24 cellular contexts compared by ENCODE assay signal in the genomic region with DNA sequence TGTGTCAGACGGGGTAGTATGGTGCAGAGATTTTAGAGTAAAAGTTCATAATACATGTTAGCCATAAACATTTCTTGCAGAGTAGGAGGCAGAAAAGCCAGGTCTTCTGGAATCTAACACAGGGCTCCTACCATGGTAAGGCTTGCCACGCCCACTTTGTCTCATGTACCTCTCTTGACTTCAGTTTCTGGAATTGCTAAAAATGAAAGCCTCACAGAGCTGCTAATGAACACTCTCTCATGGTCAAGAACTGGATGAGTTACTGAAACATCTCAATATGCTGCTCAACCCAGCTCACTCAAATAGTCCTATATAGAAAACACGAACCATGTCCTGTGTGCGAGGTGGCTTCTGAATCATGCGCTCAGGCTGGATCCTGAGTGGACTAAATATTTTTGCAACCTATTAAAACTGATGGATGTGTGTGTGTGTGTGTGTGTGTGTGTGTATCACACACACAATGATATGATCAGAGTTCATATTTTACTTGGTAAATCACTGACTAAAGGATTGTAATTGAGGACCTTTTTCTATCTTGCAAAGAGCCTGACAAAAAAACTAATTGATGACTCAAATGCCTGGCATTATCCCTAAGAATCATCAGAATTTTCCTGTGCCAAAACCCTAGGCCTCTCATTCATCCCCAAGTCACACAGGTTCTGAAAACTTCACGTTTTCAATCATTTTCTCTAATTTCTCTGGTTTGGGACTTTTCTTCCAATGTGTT.
"Had no signal": no experiment of that assay in that cellular context is flagged by ENCODE, and none has a peak within 500 bp of the region (broad histone marks: within the 10 kb centered on the region; RNA-seq: fewer than 3 reads in every experiment).

No MANE protein-coding gene starts in this region.

- H3K36me3 Mint-ChIP-seq: activated naive CD8-positive, alpha-beta T cell treated with anti-CD3 and anti-CD28 coated beads, Interleukin-2, amount 10 ng/mL, durations not matched to agents 7 days and 5 days; natural killer cell; WTC11 had no signal

- H3K27ac Mint-ChIP-seq: activated CD4-positive, alpha-beta T cell treated with anti-CD3 and anti-CD28 coated beads for 36 hours; activated naive CD4-positive, alpha-beta T cell treated with anti-CD3 and anti-CD28 coated beads for 36 hours; activated naive CD8-positive, alpha-beta T cell treated with anti-CD3 and anti-CD28 coated beads, Interleukin-2, amount 10 ng/mL, durations not matched to agents 7 days and 5 days; effector memory CD8-positive, alpha-beta T cell; natural killer cell; WTC11 had no signal

- H3K27me3 ChIP-seq: breast epithelium, heart right ventricle, ovary, right atrium auricular region, upper lobe of left lung had no signal

- H3K4me3 Mint-ChIP-seq: activated CD4-positive, alpha-beta T cell treated with anti-CD3 and anti-CD28 coated beads for 36 hours; activated naive CD4-positive, alpha-beta T cell treated with anti-CD3 and anti-CD28 coated beads for 36 hours; activated naive CD8-positive, alpha-beta T cell treated with anti-CD3 and anti-CD28 coated beads, Interleukin-2, amount 10 ng/mL, durations not matched to agents 7 days and 5 days; central memory CD8-positive, alpha-beta T cell; effector memory CD8-positive, alpha-beta T cell; natural killer cell; WTC11 had no signal

- H3K27ac ChIP-seq: breast epithelium, dorsolateral prefrontal cortex, heart right ventricle, ovary, psoas muscle, right atrium auricular region, upper lobe of left lung had no signal

- H3K9me3 ChIP-seq: breast epithelium, heart right ventricle, ovary, psoas muscle, right atrium auricular region, upper lobe of left lung had no signal

- H3K4me1 Mint-ChIP-seq: activated CD4-positive, alpha-beta T cell treated with anti-CD3 and anti-CD28 coated beads for 36 hours; activated naive CD8-positive, alpha-beta T cell treated with anti-CD3 and anti-CD28 coated beads, Interleukin-2, amount 10 ng/mL, durations not matched to agents 7 days and 5 days; central memory CD8-positive, alpha-beta T cell; natural killer cell had no signal

- H3K27me3 Mint-ChIP-seq: activated CD4-positive, alpha-beta T cell treated with anti-CD3 and anti-CD28 coated beads for 36 hours; central memory CD8-positive, alpha-beta T cell; effector memory CD8-positive, alpha-beta T cell had no signal

- ATAC-seq: activated CD4-positive, alpha-beta T cell treated with anti-CD3 and anti-CD28 coated beads for 36 hours; effector memory CD8-positive, alpha-beta T cell; esophagus mucosa; heart right ventricle; left cardiac atrium; natural killer cell; psoas muscle; WTC11 had no signal

- H3K9me3 Mint-ChIP-seq: activated naive CD8-positive, alpha-beta T cell treated with anti-CD3 and anti-CD28 coated beads, Interleukin-2, amount 10 ng/mL, durations not matched to agents 7 days and 5 days; WTC11 had no signal

- DNase-seq: activated CD4-positive, alpha-beta T cell treated with anti-CD3 and anti-CD28 coated beads for 36 hours; activated CD4-positive, alpha-beta T cell treated with anti-CD3 and anti-CD28 coated beads, Interleukin-2, amount 50 U/mL, for 48 hours; activated effector memory CD4-positive, alpha-beta T cell treated with Interleukin-2 at 50 U/mL for 16 hours; activated naive CD4-positive, alpha-beta T cell treated with anti-CD3 and anti-CD28 coated beads for 36 hours; activated naive CD8-positive, alpha-beta T cell treated with anti-CD3 and anti-CD28 coated beads, Interleukin-2, amount 10 ng/mL, durations not matched to agents 7 days and 5 days; activated T-cell treated with anti-CD3 and anti-CD28 coated beads, Interleukin-2, amount 50 U/mL, for 48 hours; amniotic stem cell; dorsolateral prefrontal cortex; effector memory CD8-positive, alpha-beta T cell; heart right ventricle; islet precursor cell; left cardiac atrium; midbrain; natural killer cell; ovary; psoas muscle; stimulated activated CD4-positive, alpha-beta T cell treated with anti-CD3 and anti-CD28 coated beads, Interleukin-4, amount 100 ng/mL, for 24 hours; stimulated activated naive CD4-positive, alpha-beta T cell treated with Interleukin-2 at 50 U/mL for 16 hours; upper lobe of left lung had no signal

- H3K4me3 ChIP-seq: breast epithelium, dorsolateral prefrontal cortex, heart right ventricle, ovary, psoas muscle, right atrium auricular region, upper lobe of left lung had no signal

- H3K36me3 ChIP-seq: breast epithelium, heart right ventricle, ovary, right atrium auricular region, upper lobe of left lung had no signal

- H3K4me1 ChIP-seq: breast epithelium, heart right ventricle, psoas muscle, right atrium auricular region, upper lobe of left lung had no signal
